8 cellular contexts compared by ENCODE assay signal in the genomic region with DNA sequence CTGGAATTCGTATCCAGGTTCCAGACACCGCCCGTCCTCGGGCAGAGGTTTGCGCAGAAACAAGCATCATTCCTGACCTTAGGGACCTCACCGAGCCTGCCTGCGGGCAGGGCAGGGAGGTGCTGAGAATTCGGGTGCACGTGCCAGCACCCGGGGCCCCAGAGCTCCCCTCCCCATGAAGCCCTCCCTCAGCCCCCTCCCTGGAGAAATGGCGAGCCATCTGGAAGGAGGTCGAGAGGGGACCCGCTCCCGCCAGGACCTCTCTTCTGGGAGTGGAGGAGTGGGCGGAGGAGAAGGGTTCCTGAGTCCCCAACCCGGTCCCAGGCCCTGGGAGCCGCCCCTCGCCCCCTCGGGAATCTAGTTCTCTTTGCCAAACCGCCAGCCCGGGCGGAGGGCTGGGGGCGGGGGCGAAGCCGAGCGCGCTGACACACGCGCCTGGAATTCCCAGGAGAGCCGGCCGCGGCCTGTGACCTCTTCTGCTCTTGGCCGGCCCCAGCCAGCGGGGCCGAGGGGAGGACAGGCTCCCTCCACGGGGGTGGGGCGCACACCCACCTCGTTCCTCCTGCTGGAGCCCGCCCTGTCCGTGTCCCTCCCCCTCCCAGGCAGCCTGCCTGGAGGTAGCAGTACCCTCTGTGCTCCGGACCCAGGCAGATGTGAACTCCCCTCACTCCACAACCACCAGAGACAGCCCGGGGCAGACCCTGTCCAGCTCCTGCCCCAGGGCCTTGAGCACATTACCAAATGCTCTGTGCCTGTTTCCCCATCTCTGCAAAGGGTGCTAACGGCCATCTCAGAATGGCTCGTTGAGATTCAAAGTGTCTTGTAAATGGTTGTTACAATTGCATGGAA. TPM values are rescaled to one million over a fixed set of nuclear protein-coding genes. Genes with fewer than 3 reads are reported as not detected.
DNase-seq lines count a peak whose midpoint lies in the region; ATAC-seq and TF ChIP-seq lines count a peak whose summit lies in the region.

No MANE protein-coding gene starts in this region.

- no peak for TF ChIP-seq CTCF in foreskin fibroblast (IDR thresholded peaks at IDR 0.05; ENCODE audit: low read depth, low read length)

- no peaks in the 10 kb centered on the region for H3K36me3 Mint-ChIP-seq in T-helper 17 cell (ENCODE audit: low read depth)

- ATAC-seq in T-helper 17 cell, result no peak
- no peak for ATAC-seq in GM19328 (IDR thresholded peaks at IDR 0.05; ENCODE audit: unreplicated experiment)
- no peak for ATAC-seq in GM21737 (IDR thresholded peaks at IDR 0.05; ENCODE audit: unreplicated experiment)
- ATAC-seq in HG02642 (IDR thresholded peaks at IDR 0.05; ENCODE audit: poor library complexity, unreplicated experiment), result no peak

- peak overlapping the region; percentile 67 for H3K4me3 Mint-ChIP-seq in T-helper 17 cell

- H3K9ac ChIP-seq in rectal smooth muscle tissue (ENCODE audit: low read length), result no peak overlapping the region

- peak; percentile 50 for DNase-seq in NCI-H345 (lab: John Stamatoyannopoulos, UW)
- DNase-seq in NCI-H345 treated with DMSO at 0.1 percent for 48 hours (lab: John Stamatoyannopoulos, UW; ENCODE audit: unreplicated experiment), result no peak
- no peak for DNase-seq in T-helper 17 cell
- DNase-seq in foreskin fibroblast, result peak; percentile 79 to 90

- H3K36me3 ChIP-seq in rectal smooth muscle tissue (ENCODE audit: control insufficient read depth, insufficient read depth, low read length), result no peaks in the 10 kb centered on the region

- H3K27ac Mint-ChIP-seq in T-helper 17 cell, result no peak overlapping the region

- H3K27me3 Mint-ChIP-seq in T-helper 17 cell, result no peaks in the 10 kb centered on the region

- H3K4me1 ChIP-seq in rectal smooth muscle tissue (ENCODE audit: control insufficient read depth, insufficient read depth, low read length), result peaks cover 21% of the 10 kb centered on the region

- H3K4me1 Mint-ChIP-seq in T-helper 17 cell, result peaks cover 20% of the 10 kb centered on the region

- H3K9me3 ChIP-seq in T-helper 17 cell (ENCODE audit: control insufficient read depth, low read length, poor library complexity, severe bottlenecking), result no peaks in the 10 kb centered on the region

- H3K4me3 ChIP-seq in foreskin fibroblast (ENCODE audit: low read depth in 1 of 2, low read length in 2 of 2) (peak overlapping the region; percentile 43 to 81), rectal smooth muscle tissue (ENCODE audit: low read length) (peak overlapping the region; percentile 65)

- peak overlapping the region; percentile 46 for H3K27ac ChIP-seq in rectal smooth muscle tissue (ENCODE audit: low read depth, low read length)

- H3K27me3 ChIP-seq in rectal smooth muscle tissue (ENCODE audit: control insufficient read depth, insufficient read depth, low read length), result no peaks in the 10 kb centered on the region

RNA-seq across cellular contexts. Expression of a gene that starts 23.0 kb away (rescaled TPM):
- 10 to 100 TPM; 43.4 to 47.1 TPM for total RNA-seq in T-helper 17 cell

Comparison
In these comparisons a context has a peak if more than half of its experiments do, and no peak if none do; other contexts are left out.
1. DNase-seq: peak in NCI-H345 (single experiment) and foreskin fibroblast (2 of 2); none in NCI-H345 treated with DMSO at 0.1 percent for 48 hours (single experiment) and T-helper 17 cell (0 of 3).